In genomic region chr10:1785835-1786234, GRCh38 we compare ENCODE assay signal across 25 cellular contexts. TPM values are rescaled to one million over a fixed set of nuclear protein-coding genes. Genes with fewer than 3 reads are reported as not detected.
DNase-seq lines count a peak whose midpoint lies in the region; ATAC-seq, FAIRE-seq and TF ChIP-seq lines count a peak whose summit lies in the region.
"Had no signal": no experiment of that assay in that cellular context is flagged by ENCODE, and none has a peak within 500 bp of the region (broad histone marks: within the 10 kb centered on the region; RNA-seq: fewer than 3 reads in every experiment).

No MANE protein-coding gene starts in this region.

- H4K20me1 ChIP-seq in GM23338 (replicated peaks; ENCODE audit: insufficient read depth) = no peaks in the 10 kb centered on the region
- no peaks in the 10 kb centered on the region for H4K20me1 ChIP-seq in H1 (replicated peaks in 1 of 2; ENCODE audit: control insufficient read depth in 1 of 2, insufficient read depth in 2 of 2, low read length in 2 of 2)
- H4K20me1 ChIP-seq: BLaER1 treated with 17β-estradiol and CSF1 and Interleukin-3, amounts not matched to agents 10 nM and 100 nM had no signal

- H3K4me3 ChIP-seq in GM23338 (no peak overlapping the region), H1 (ENCODE audit: extremely low read depth in 1 of 4, insufficient read depth in 2 of 4, low read depth in 3 of 4, low read length in 4 of 4) (no peak overlapping the region), right lobe of liver (no peak overlapping the region), colonic mucosa (no peak overlapping the region)
- H3K4me3 ChIP-seq: A549; BLaER1 treated with 17β-estradiol and CSF1 and Interleukin-3, amounts not matched to agents 10 nM and 100 nM had no signal

- H4K5ac ChIP-seq in H1 (ENCODE audit: insufficient read length, low read depth, low read length) = no peak overlapping the region

- H3K4me2 ChIP-seq in GM23338 (0 out of 2 replicates have a peak overlapping the region, but pooled peaks have one; percentile 57), H1 (ENCODE audit: insufficient read depth in 1 of 2, low read depth in 2 of 2, low read length in 2 of 2) (no peak overlapping the region; a peak in 1 of 4 replicates)
- H3K4me2 ChIP-seq: A549; BLaER1 treated with 17β-estradiol and CSF1 and Interleukin-3, amounts not matched to agents 10 nM and 100 nM had no signal

- H3K4me1 ChIP-seq in GM23338 (ENCODE audit: insufficient read depth) (peaks cover 3% of the 10 kb centered on the region; the same call in 1 of the 2 replicates), H1 (replicated peaks in 1 of 4; ENCODE audit: control insufficient read depth in 3 of 4, insufficient read depth in 4 of 4, low read length in 3 of 4) (peaks cover 0 to 6% (median 2%) of the 10 kb centered on the region in 4 experiments; a peak in 3 of 7 replicates), right lobe of liver (peaks cover 0 to 18% (median 0%) of the 10 kb centered on the region in 4 donors), colonic mucosa (no peaks in the 10 kb centered on the region)
- H3K4me1 ChIP-seq: A549; BLaER1 treated with 17β-estradiol and CSF1 and Interleukin-3, amounts not matched to agents 10 nM and 100 nM; Caco-2 had no signal

- no peak overlapping the region for H3K56ac ChIP-seq in H1 (replicated peaks; ENCODE audit: insufficient read length, low read depth, low read length)

- H3K79me2 ChIP-seq in GM23338 (replicated peaks; ENCODE audit: insufficient read depth) (no peaks in the 10 kb centered on the region), H1 (ENCODE audit: control insufficient read depth in 1 of 2, insufficient read depth in 2 of 2, low read length in 2 of 2) (no peaks in the 10 kb centered on the region)

- H3K4me3 Mint-ChIP-seq in activated CD4-positive, alpha-beta T cell treated with anti-CD3 and anti-CD28 coated beads, Interleukin-2, amount 10 ng/mL, durations not matched to agents 24 days and 14 days = no peak overlapping the region
- H3K4me3 Mint-ChIP-seq in activated CD4-positive, alpha-beta T cell treated with anti-CD3 and anti-CD28 coated beads for 36 hours = no peak overlapping the region
- no peak overlapping the region for H3K4me3 Mint-ChIP-seq in GM23338
- H3K4me3 Mint-ChIP-seq: B cell; CD4-positive, alpha-beta T cell; CD8-positive, alpha-beta T cell had no signal

- no peaks in the 10 kb centered on the region for H3K4me1 Mint-ChIP-seq in activated CD4-positive, alpha-beta T cell treated with anti-CD3 and anti-CD28 coated beads, Interleukin-2, amount 10 ng/mL, durations not matched to agents 24 days and 14 days
- no peaks in the 10 kb centered on the region for H3K4me1 Mint-ChIP-seq in activated CD4-positive, alpha-beta T cell treated with anti-CD3 and anti-CD28 coated beads for 36 hours
- H3K4me1 Mint-ChIP-seq in GM23338 = peaks cover 22% of the 10 kb centered on the region
- H3K4me1 Mint-ChIP-seq: B cell had no signal

- H3K27ac Mint-ChIP-seq in activated CD4-positive, alpha-beta T cell treated with anti-CD3 and anti-CD28 coated beads, Interleukin-2, amount 10 ng/mL, durations not matched to agents 24 days and 14 days = no peak overlapping the region
- no peak overlapping the region for H3K27ac Mint-ChIP-seq in activated CD4-positive, alpha-beta T cell treated with anti-CD3 and anti-CD28 coated beads for 36 hours
- H3K27ac Mint-ChIP-seq in GM23338 = no peak overlapping the region
- H3K27ac Mint-ChIP-seq: B cell; CD4-positive, alpha-beta T cell; CD8-positive, alpha-beta T cell had no signal

- no peak for TF ChIP-seq POLR2A in H1 (IDR thresholded peaks at IDR 0.05; ENCODE audit: control extremely low read depth in 1 of 2, low read depth in 2 of 2, low read length in 2 of 2)
- no peak for TF ChIP-seq POLR2A in right lobe of liver (IDR thresholded peaks at IDR 0.05)

- no peaks in the 10 kb centered on the region for H3K79me1 ChIP-seq in H1 (ENCODE audit: low read depth, low read length)

- no peak for TF ChIP-seq CTCF in GM23338 (conservative IDR thresholded peaks at IDR 0.05; ENCODE audit: low read depth in 2 of 2)
- no peak for TF ChIP-seq CTCF in H1 (IDR thresholded peaks at IDR 0.05; ENCODE audit: control extremely low read depth in 1 of 3, insufficient read depth in 1 of 3, low read depth in 1 of 3, low read length in 3 of 3)
- TF ChIP-seq CTCF in right lobe of liver (IDR thresholded peaks at IDR 0.05) = no peak
- no peak for TF ChIP-seq CTCF in colonic mucosa (IDR thresholded peaks at IDR 0.05)

- no peak overlapping the region for H2AFZ ChIP-seq in GM23338
- no peak overlapping the region for H2AFZ ChIP-seq in H1 (ENCODE audit: low read length)

- no peaks in the 10 kb centered on the region for H3K27me3 Mint-ChIP-seq in activated CD4-positive, alpha-beta T cell treated with anti-CD3 and anti-CD28 coated beads, Interleukin-2, amount 10 ng/mL, durations not matched to agents 24 days and 14 days
- H3K27me3 Mint-ChIP-seq in activated CD4-positive, alpha-beta T cell treated with anti-CD3 and anti-CD28 coated beads for 36 hours = no peaks in the 10 kb centered on the region
- H3K27me3 Mint-ChIP-seq in GM23338 (ENCODE audit: insufficient read depth, low read depth, poor library complexity) = peaks cover 9% of the 10 kb centered on the region
- H3K27me3 Mint-ChIP-seq: CD4-positive, alpha-beta T cell had no signal

- TF ChIP-seq EP300 in H1 (IDR thresholded peaks at IDR 0.05; ENCODE audit: borderline replicate concordance in 1 of 2, low read depth in 2 of 2, low read length in 2 of 2) = no peak

- H2BK15ac ChIP-seq in H1 (ENCODE audit: low read length) = no peak overlapping the region

- WGBS in H1 (ENCODE audit: extremely low coverage in 1 of 2, insufficient coverage in 1 of 2, insufficient read length in 1 of 2, insufficient replicate concordance in 2 of 2, low coverage in 1 of 2, low lambda C conversion rate in 2 of 2, missing lambda C conversion rate in 1 of 2), 2 experiments = 65% methylated on average over 3 of the region's 3 CpGs; no CpG with 5 or more reads in 1 of the 2 experiments
- WGBS in right lobe of liver (ENCODE audit: insufficient coverage, low coverage, low lambda C conversion rate, missing lambda C conversion rate) = 18% methylated on average over 3 of the region's 3 CpGs

- H3K23ac ChIP-seq in H1 (ENCODE audit: insufficient read length) = no peak overlapping the region

- H3K27ac ChIP-seq in GM23338 (ENCODE audit: low read depth) = no peak overlapping the region
- no peak overlapping the region for H3K27ac ChIP-seq in H1 (ENCODE audit: low read depth, low read length)
- H3K27ac ChIP-seq in right lobe of liver = peak overlapping the region in 1 of 3 donors; percentile 69
- H3K27ac ChIP-seq in colonic mucosa = no peak overlapping the region
- H3K27ac ChIP-seq: 22Rv1; A549; BLaER1 treated with 17β-estradiol and CSF1 and Interleukin-3, amounts not matched to agents 10 nM and 100 nM; C4-2B had no signal

- CTCF ChIA-PET in activated CD4-positive, alpha-beta T cell treated with anti-CD3 and anti-CD28 coated beads for 36 hours (lab: Charles Lee) = interaction anchor here (1.4 kb wide), 1 partner anchor 11 kb away, joined by 3 read pairs; no protein-coding TSS in a partner anchor
- CTCF ChIA-PET in H1 (lab: Charles Lee; ENCODE audit: partially characterized antibody) = interaction anchor here (3.2 kb wide), 1 partner anchor 10 kb away, joined by 12 read pairs; no protein-coding TSS in a partner anchor

- no peaks in the 10 kb centered on the region for H3K36me3 Mint-ChIP-seq in activated CD4-positive, alpha-beta T cell treated with anti-CD3 and anti-CD28 coated beads, Interleukin-2, amount 10 ng/mL, durations not matched to agents 24 days and 14 days (ENCODE audit: low read depth)
- H3K36me3 Mint-ChIP-seq in activated CD4-positive, alpha-beta T cell treated with anti-CD3 and anti-CD28 coated beads for 36 hours (ENCODE audit: low read depth) = no peaks in the 10 kb centered on the region
- H3K36me3 Mint-ChIP-seq in GM23338 (ENCODE audit: low read depth) = no peaks in the 10 kb centered on the region; the same call in 2 of the 3 replicates
- H3K36me3 Mint-ChIP-seq: CD8-positive, alpha-beta T cell had no signal

- DNase-seq in activated CD4-positive, alpha-beta T cell treated with anti-CD3 and anti-CD28 coated beads, Interleukin-2, amount 10 ng/mL, durations not matched to agents 24 days and 14 days = peak; percentile 9
- DNase-seq in activated CD4-positive, alpha-beta T cell treated with anti-CD3 and anti-CD28 coated beads for 36 hours = no peak
- DNase-seq in GM23338 (ENCODE audit: low spot score) (no peak), H1 (ENCODE audit: low read depth in 1 of 2, low spot score in 2 of 2) (no peak), right lobe of liver (peak in 1 of 3 donors; percentile 72), SW 1271 (lab: John Stamatoyannopoulos, UW) (no peak), colonic mucosa (no peak)
- DNase-seq: AML-193; Caco-2; Calu3; CD4-positive, alpha-beta T cell; CD8-positive, alpha-beta T cell; DMS79 treated with DMSO at 0.1 percent for 48 hours; GF-D8 had no signal

- H2AK5ac ChIP-seq in H1 (ENCODE audit: low read depth, low read length) = no peak overlapping the region

- H3K4ac ChIP-seq in H1 (replicated peaks; ENCODE audit: insufficient read length, low read depth, low read length) = no peak overlapping the region

- no peaks in the 10 kb centered on the region for H3K9me3 Mint-ChIP-seq in activated CD4-positive, alpha-beta T cell treated with anti-CD3 and anti-CD28 coated beads, Interleukin-2, amount 10 ng/mL, durations not matched to agents 24 days and 14 days
- no peaks in the 10 kb centered on the region for H3K9me3 Mint-ChIP-seq in activated CD4-positive, alpha-beta T cell treated with anti-CD3 and anti-CD28 coated beads for 36 hours (ENCODE audit: low read depth)
- H3K9me3 Mint-ChIP-seq in GM23338 = peaks cover 2% of the 10 kb centered on the region; the same call in 1 of the 3 replicates
- H3K9me3 Mint-ChIP-seq: CD8-positive, alpha-beta T cell had no signal

- H3F3A ChIP-seq in GM23338 (replicated peaks; ENCODE audit: low read depth) = no peaks in the 10 kb centered on the region

- ATAC-seq in activated CD4-positive, alpha-beta T cell treated with anti-CD3 and anti-CD28 coated beads for 36 hours = no peak
- ATAC-seq in GM23338 (peak; percentile 42; the same call in 2 of the 3 replicates), right lobe of liver (peak; percentile 56 to 95 (median 84)), GM18498 (IDR thresholded peaks at IDR 0.05; ENCODE audit: unreplicated experiment) (no peak)
- ATAC-seq: A549; CD8-positive, alpha-beta T cell had no signal

- no peak for TF ChIP-seq RAD21 in H1 (IDR thresholded peaks at IDR 0.05 in 1 of 2, conservative IDR thresholded peaks at IDR 0.05 in 1 of 2; ENCODE audit: low read depth in 2 of 2, low read length in 2 of 2)

- H2BK5ac ChIP-seq in H1 (ENCODE audit: low read depth, low read length) = no peak overlapping the region

- H3K18ac ChIP-seq in H1 (ENCODE audit: extremely low read depth, low read length) = no peak overlapping the region

- peak overlapping the region; percentile 50; the same call in 1 of the 2 replicates for H2BK12ac ChIP-seq in H1 (ENCODE audit: low read depth, low read length)

- H2BK20ac ChIP-seq in H1 (ENCODE audit: low read length) = no peak overlapping the region

- H3K23me2 ChIP-seq in H1 (ENCODE audit: low read depth, low read length) = no peaks in the 10 kb centered on the region

- FAIRE-seq in H1 (lab: Jason Lieb, UNC) = no peak
- FAIRE-seq: A549, D721Med, G401.6, GM12891, GM18507 had no signal

- no peak overlapping the region for H2BK120ac ChIP-seq in H1 (replicated peaks; ENCODE audit: low read depth, low read length)

- H4K8ac ChIP-seq in H1 (ENCODE audit: extremely low read depth, insufficient read depth, low read length) = no peak overlapping the region

- intact Hi-C loops in activated CD4-positive, alpha-beta T cell treated with anti-CD3 and anti-CD28 coated beads, Interleukin-2, amount 10 ng/mL, durations not matched to agents 24 days and 14 days (cut with micrococcal nuclease) = no loop called here
- intact Hi-C loops in activated CD4-positive, alpha-beta T cell treated with anti-CD3 and anti-CD28 coated beads for 36 hours (cut with DNase I, micrococcal nuclease) = no loop called here
- intact Hi-C loops in right lobe of liver (cut with DNase I) (no loop called here), colonic mucosa (cut with DNase I) (no loop called here)

- H3K9me2 ChIP-seq in GM23338 (ENCODE audit: insufficient read depth) = no peaks in the 10 kb centered on the region

- H3K27me3 ChIP-seq in GM23338 (ENCODE audit: insufficient read depth) = no peaks in the 10 kb centered on the region
- H3K27me3 ChIP-seq in H1 (replicated peaks in 1 of 4; ENCODE audit: control insufficient read depth in 3 of 4, extremely low read depth in 1 of 4, insufficient read depth in 3 of 4, low read length in 3 of 4) = no peaks in the 10 kb centered on the region; a peak in 1 of 7 replicates
- H3K27me3 ChIP-seq in right lobe of liver = no peaks in the 10 kb centered on the region
- H3K27me3 ChIP-seq in colonic mucosa = no peaks in the 10 kb centered on the region
- H3K27me3 ChIP-seq: BLaER1 treated with 17β-estradiol and CSF1 and Interleukin-3, amounts not matched to agents 10 nM and 100 nM had no signal

- no peak overlapping the region; a peak in 1 of 7 replicates for H3K9ac ChIP-seq in H1 (replicated peaks in 1 of 4; ENCODE audit: extremely low read depth in 1 of 4, low read depth in 3 of 4, low read length in 3 of 4)
- H3K9ac ChIP-seq in colonic mucosa (ENCODE audit: low read depth in 2 of 2, low read length in 2 of 2) = no peak overlapping the region
- H3K9ac ChIP-seq: BLaER1 treated with 17β-estradiol and CSF1 and Interleukin-3, amounts not matched to agents 10 nM and 100 nM had no signal

- H3K14ac ChIP-seq in H1 (ENCODE audit: insufficient read length) = no peak overlapping the region

- no peak overlapping the region for H4K91ac ChIP-seq in H1 (replicated peaks; ENCODE audit: insufficient read length, low read length)

- POLR2A ChIA-PET in activated CD4-positive, alpha-beta T cell treated with anti-CD3 and anti-CD28 coated beads for 36 hours (lab: Charles Lee) = no interaction called here
- POLR2A ChIA-PET in H1 (lab: Charles Lee; ENCODE audit: partially characterized antibody) = no interaction called here

- no peaks in the 10 kb centered on the region for H3K36me3 ChIP-seq in GM23338 (ENCODE audit: insufficient read depth)
- H3K36me3 ChIP-seq in H1 (ENCODE audit: control insufficient read depth in 2 of 4, insufficient read depth in 4 of 4, low read length in 3 of 4) = no peaks in the 10 kb centered on the region
- no peaks in the 10 kb centered on the region for H3K36me3 ChIP-seq in right lobe of liver
- H3K36me3 ChIP-seq in colonic mucosa = no peaks in the 10 kb centered on the region
- H3K36me3 ChIP-seq: BLaER1 treated with 17β-estradiol and CSF1 and Interleukin-3, amounts not matched to agents 10 nM and 100 nM had no signal

- H3K9me3 ChIP-seq in H1 (ENCODE audit: insufficient read depth in 2 of 2, low read depth in 1 of 2, low read length in 1 of 2) = no peaks in the 10 kb centered on the region
- no peaks in the 10 kb centered on the region for H3K9me3 ChIP-seq in right lobe of liver
- H3K9me3 ChIP-seq in colonic mucosa = no peaks in the 10 kb centered on the region
- H3K9me3 ChIP-seq: A549; BLaER1 treated with 17β-estradiol and CSF1 and Interleukin-3, amounts not matched to agents 10 nM and 100 nM; Caco-2 had no signal

RNA-seq across cellular contexts. Expression of gene ADARB2, which starts 48.5 kb away (rescaled TPM):
- not detected in 2 replicates for total RNA-seq in activated CD4-positive, alpha-beta T cell treated with anti-CD3 and anti-CD28 coated beads, Interleukin-2, amount 10 ng/mL, durations not matched to agents 24 days and 14 days
- total RNA-seq in activated CD4-positive, alpha-beta T cell treated with anti-CD3 and anti-CD28 coated beads for 36 hours = not detected
- total RNA-seq in GM23338 (2014; rRNA removed; shearing (Covaris generic)) = 1.6 and 5.0 TPM in 2 replicates
- polyA plus RNA-seq in GM23338 (2016; fragmentation: Nextera tagmentation; extraction: Ambion mirVana) = 1.7 and 2.0 TPM in 2 replicates
- total RNA-seq in H1 (2021; fragmentation: NEBNext Ultra II Directional; extraction: Animal tissue kit (Norgen Biotek cat#: 25700)) = 2.7 and 2.8 TPM in 2 replicates
- 2.2 and 3.9 TPM in 2 replicates for polyA plus RNA-seq in H1 (2011; rRNA removed)
- polyA plus RNA-seq in H1 (2011; cell fraction: cytosol; rRNA removed) = 3.0 TPM
- polyA plus RNA-seq in H1 (2011; cell fraction: nucleus; rRNA removed) = 7.6 TPM
- 1.7 to 2.8 TPM (median 2.0 TPM) in 4 replicates for polyA plus RNA-seq in H1 (2012, experiment 1 of 2)
- polyA plus RNA-seq in H1 (2012, experiment 2 of 2) = 0.47 TPM
- polyA plus RNA-seq in H1 (2013, experiment 1 of 2) = 0.81 TPM
- 0.81 TPM for polyA plus RNA-seq in H1 (2013, experiment 2 of 2)
- 1.8 and 2.1 TPM in 2 replicates for polyA minus RNA-seq in H1 (2011; rRNA and poly(A)+ RNA removed)
- polyA minus RNA-seq in H1 (2011; cell fraction: cytosol; rRNA and poly(A)+ RNA removed) = 1.4 TPM
- 6.6 TPM for polyA minus RNA-seq in H1 (2011; cell fraction: nucleus; rRNA and poly(A)+ RNA removed)
- total RNA-seq in right lobe of liver = under 1 TPM; 0.07 to 0.68 (median 0.42) TPM
- total RNA-seq in colonic mucosa = under 1 TPM in 1 of 2 donors, not detected in 1; 0.19 TPM
- total RNA-seq: Calu3 had no signal
- polyA plus RNA-seq: A549, BJ had no signal

Comparison
In these comparisons a context has a peak if more than half of its experiments do, and no peak if none do; other contexts are left out.
1. ATAC-seq: peak in GM23338 (single experiment) and right lobe of liver (4 of 4); none in activated CD4-positive, alpha-beta T cell treated with anti-CD3 and anti-CD28 coated beads for 36 hours (single experiment) and GM18498 (single experiment).